In genomic region chr19:55695511-55696290, GRCh38 we compare ENCODE assay signal across 1 cellular context.
TF ChIP-seq lines count a peak whose summit lies in the region.

No MANE protein-coding gene starts in this region.

TF ChIP-seq in K562, 482 proteins besides CTCF, POLR2A, EP300 and RAD21:
- TF ChIP-seq POLR2G (IDR thresholded peaks at IDR 0.05; ENCODE audit: low read depth, low read length): peak; percentile 55
- no peak for TF ChIP-seq NFATC3 (IDR thresholded peaks at IDR 0.05)
